ENCODE assay signal across 30 cellular contexts in the genomic region with DNA sequence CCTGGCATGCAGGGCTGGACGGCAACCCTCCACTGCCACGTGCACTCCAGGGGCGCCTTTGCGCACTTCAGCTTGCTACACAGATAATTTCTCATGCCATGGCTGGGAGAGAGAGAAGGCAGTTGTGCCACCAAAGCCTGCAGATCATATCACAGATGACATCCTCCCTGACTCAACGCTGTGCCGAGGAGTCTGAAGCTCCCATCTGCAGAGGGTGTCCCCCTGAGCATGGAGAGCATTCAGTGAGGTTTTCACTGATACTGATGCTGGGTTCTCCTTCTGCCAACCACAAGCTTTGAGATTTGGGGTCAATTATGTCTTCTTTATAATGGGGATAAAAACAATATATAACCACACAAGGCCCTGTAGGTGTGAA.
"Had no signal": no experiment of that assay in that cellular context is flagged by ENCODE, and none has a peak within 500 bp of the region (broad histone marks: within the 10 kb centered on the region; RNA-seq: fewer than 3 reads in every experiment).

No MANE protein-coding gene starts in this region.

- H3K4me1 ChIP-seq: ascending aorta had no signal

- H3K9me3 ChIP-seq: ascending aorta had no signal

- H3K27ac ChIP-seq: ascending aorta had no signal

- DNase-seq: activated CD4-positive, alpha-beta T cell treated with anti-CD3 and anti-CD28 coated beads for 36 hours; activated CD4-positive, alpha-beta T cell treated with anti-CD3 and anti-CD28 coated beads, Interleukin-2, amount 10 ng/mL, durations not matched to agents 7 days and 5 days; activated CD4-positive, alpha-beta T cell treated with anti-CD3 and anti-CD28 coated beads, Interleukin-2, amount 50 U/mL, for 48 hours; activated CD8-positive, alpha-beta T cell treated with anti-CD3 and anti-CD28 coated beads, Interleukin-2, amount 10 ng/mL, durations not matched to agents 7 days and 5 days; activated gamma-delta T cell; activated naive CD4-positive, alpha-beta T cell treated with Interleukin-2 at 50 U/mL for 16 hours; activated naive CD8-positive, alpha-beta T cell treated with anti-CD3 and anti-CD28 coated beads, Interleukin-2, amount 10 ng/mL, durations not matched to agents 7 days and 5 days; activated T-cell treated with anti-CD3 and anti-CD28 coated beads, Interleukin-2, amount 50 U/mL, for 24 hours; amygdala; Kasumi-1; NCI-H1092 treated with DMSO at 0.1 percent for 48 hours; NCI-H1417; NCI-H187 treated with DMSO at 0.1 percent for 48 hours; NCI-H2081; NCI-H226; NCI-H446 treated with DMSO at 0.1 percent for 48 hours; NCI-H524; NCI-H69; NCI-H82; RPMI8226; SIG-M5; SW 1271; T-helper 1 cell; T-helper 2 cell; T-helper 9 cell had no signal

- H3K36me3 ChIP-seq: ascending aorta had no signal

- H3K4me3 ChIP-seq: ascending aorta had no signal

- ATAC-seq: activated CD4-positive, alpha-beta T cell treated with anti-CD3 and anti-CD28 coated beads for 36 hours; activated CD4-positive, CD25-positive, alpha-beta regulatory T cell treated with anti-CD3 and anti-CD28 coated beads, Interleukin-2, amount 50 U/mL, for 24 hours; activated CD8-positive, alpha-beta T cell treated with anti-CD3 and anti-CD28 coated beads, Interleukin-2, amount 10 ng/mL, durations not matched to agents 7 days and 5 days; Panc1; SK-N-SH treated with all-trans-retinoic acid at 6 μM for 48 hours; WTC11 had no signal

- H3K27me3 ChIP-seq: ascending aorta had no signal
